Comparison of ENCODE assay signal across 31 cellular contexts in genomic region chr2:185174353-185174752, GRCh38.
"Had no signal": no experiment of that assay in that cellular context is flagged by ENCODE, and none has a peak within 500 bp of the region (broad histone marks: within the 10 kb centered on the region; RNA-seq: fewer than 3 reads in every experiment).

No MANE protein-coding gene starts in this region.

- H3K4me2 ChIP-seq: neural progenitor cell had no signal

- H3K27me3 Mint-ChIP-seq: naive B cell; stimulated activated naive CD8-positive, alpha-beta T cell treated with anti-CD3 and anti-CD28 coated beads, Interleukin-15, Interleukin-2, amounts not matched to agents 100 ng/mL and 50 ng/mL, for 24 hours; type B pancreatic cell had no signal

- H2AFZ ChIP-seq: neural progenitor cell, parathyroid adenoma had no signal

- DNase-seq: hypothalamus; immature natural killer cell; kidney; left colon; left lung; lower lobe of right lung; mesendoderm; naive B cell; natural killer cell; nephron progenitor cell; nucleus accumbens; psoas muscle; stimulated activated CD4-positive, alpha-beta T cell treated with anti-CD3 and anti-CD28 coated beads, Interleukin-12 subunit alpha, Interleukin-12 subunit beta, amount 100 ng/mL, for 4 hours; stimulated activated CD4-positive, alpha-beta T cell treated with anti-CD3 and anti-CD28 coated beads, Interleukin-15, amount 100 ng/mL, for 24 hours; stimulated activated CD4-positive, alpha-beta T cell treated with anti-CD3 and anti-CD28 coated beads, Interleukin-2, amount 100 ng/mL, for 24 hours; stimulated activated CD4-positive, alpha-beta T cell treated with anti-CD3 and anti-CD28 coated beads, Interleukin-4, amount 100 ng/mL, for 1 hour; stimulated activated naive CD4-positive, alpha-beta T cell; uterus had no signal

- H3K9me3 Mint-ChIP-seq: mesothelial cell of epicardium, nephron progenitor cell, neural progenitor cell, type B pancreatic cell had no signal

- H3K4me1 Mint-ChIP-seq: immature natural killer cell; mesothelial cell of epicardium; naive B cell; natural killer cell; nephron progenitor cell; neural progenitor cell; stimulated activated effector memory CD8-positive, alpha-beta T cell treated with anti-CD3 and anti-CD28 coated beads, Interleukin-12 subunit alpha, Interleukin-12 subunit beta, amount 100 ng/mL, for 72 hours had no signal

- H3K27ac ChIP-seq: left lung, lower lobe of right lung, neural progenitor cell, parathyroid adenoma, psoas muscle, right atrium auricular region, skin epidermis, suprapubic skin, thoracic aorta, tibial nerve, uterus had no signal

- H3K4me3 Mint-ChIP-seq: immature natural killer cell; mesothelial cell of epicardium; naive B cell; natural killer cell; nephron progenitor cell; neural progenitor cell; stimulated activated effector memory CD8-positive, alpha-beta T cell treated with anti-CD3 and anti-CD28 coated beads, Interleukin-12 subunit alpha, Interleukin-12 subunit beta, amount 100 ng/mL, for 72 hours; stimulated activated naive CD8-positive, alpha-beta T cell treated with anti-CD3 and anti-CD28 coated beads, Interleukin-15, Interleukin-2, amounts not matched to agents 100 ng/mL and 50 ng/mL, for 24 hours; type B pancreatic cell had no signal

- H3K79me2 ChIP-seq: parathyroid adenoma had no signal

- H3K9me3 ChIP-seq: left lung, lower lobe of right lung, psoas muscle, right atrium auricular region, suprapubic skin, thoracic aorta, tibial nerve, uterus had no signal

- H3K36me3 Mint-ChIP-seq: immature natural killer cell; mesothelial cell of epicardium; naive B cell; natural killer cell; neural progenitor cell; stimulated activated effector memory CD8-positive, alpha-beta T cell treated with anti-CD3 and anti-CD28 coated beads, Interleukin-12 subunit alpha, Interleukin-12 subunit beta, amount 100 ng/mL, for 72 hours; type B pancreatic cell had no signal

- H3K9ac ChIP-seq: neural progenitor cell, parathyroid adenoma had no signal

- FAIRE-seq: islet of Langerhans, kidney had no signal

- ATAC-seq: left colon; left lung; lower lobe of right lung; natural killer cell; psoas muscle; sciatic nerve; stimulated activated effector memory CD8-positive, alpha-beta T cell treated with anti-CD3 and anti-CD28 coated beads, Interleukin-12 subunit alpha, Interleukin-12 subunit beta, amount 100 ng/mL, for 72 hours had no signal

- H3K4me3 ChIP-seq: left lung, lower lobe of right lung, neural progenitor cell, psoas muscle, right atrium auricular region, skin epidermis, suprapubic skin, thoracic aorta, tibial nerve, uterus had no signal

- H3K36me3 ChIP-seq: left lung, lower lobe of right lung, neural progenitor cell, right atrium auricular region, suprapubic skin, thoracic aorta, tibial nerve, uterus had no signal

- H3K4me1 ChIP-seq: left lung, lower lobe of right lung, neural progenitor cell, parathyroid adenoma, psoas muscle, right atrium auricular region, suprapubic skin, tibial nerve, uterus had no signal

- H3K27me3 ChIP-seq: left lung, neural progenitor cell, right atrium auricular region, suprapubic skin, tibial nerve, uterus had no signal

- H3K27ac Mint-ChIP-seq: immature natural killer cell; mesothelial cell of epicardium; naive B cell; natural killer cell; nephron progenitor cell; neural progenitor cell; stimulated activated effector memory CD8-positive, alpha-beta T cell treated with anti-CD3 and anti-CD28 coated beads, Interleukin-12 subunit alpha, Interleukin-12 subunit beta, amount 100 ng/mL, for 72 hours; stimulated activated naive CD8-positive, alpha-beta T cell treated with anti-CD3 and anti-CD28 coated beads, Interleukin-15, Interleukin-2, amounts not matched to agents 100 ng/mL and 50 ng/mL, for 24 hours; type B pancreatic cell had no signal
